In the genomic region with DNA sequence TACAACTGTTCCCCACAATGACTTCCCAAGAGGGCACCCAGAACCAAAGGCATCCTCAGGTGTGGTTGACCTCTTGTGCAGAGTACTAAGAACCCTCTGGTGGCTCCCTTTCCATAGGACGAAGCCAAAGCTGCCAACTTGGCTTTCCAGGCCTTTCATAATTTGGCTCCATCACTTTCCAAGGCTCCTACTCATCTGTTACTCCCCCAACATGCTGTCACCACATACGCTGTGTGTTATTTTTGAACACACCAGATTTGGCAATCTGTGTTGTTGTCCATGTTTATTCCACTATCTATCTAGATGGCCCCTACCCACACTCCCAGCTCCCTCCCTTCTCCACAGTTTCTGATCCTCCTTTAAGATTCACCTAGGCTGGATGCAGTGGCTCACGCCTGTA, we compare ENCODE assay signal across 26 cellular contexts. TPM values are rescaled to one million over a fixed set of nuclear protein-coding genes. Genes with fewer than 3 reads are reported as not detected.
"Had no signal": no experiment of that assay in that cellular context is flagged by ENCODE, and none has a peak within 500 bp of the region (broad histone marks: within the 10 kb centered on the region; RNA-seq: fewer than 3 reads in every experiment).

No MANE protein-coding gene starts in this region.

- ATAC-seq: activated CD4-positive, CD25-positive, alpha-beta regulatory T cell treated with anti-CD3 and anti-CD28 coated beads, Interleukin-2, amount 50 U/mL, for 24 hours; activated CD8-positive, alpha-beta T cell treated with anti-CD3 and anti-CD28 coated beads for 36 hours; activated T-cell treated with anti-CD3 and anti-CD28 coated beads, Interleukin-2, amount 50 U/mL, for 4 hours; activated T-helper 17 cell treated with anti-CD3 and anti-CD28 coated beads, Interleukin-2, amount 50 U/mL, for 72 hours; effector memory CD8-positive, alpha-beta T cell had no signal

- H3K36me3 ChIP-seq: brain microvascular endothelial cell, esophagus squamous epithelium had no signal

- H3K4me3 ChIP-seq: esophagus squamous epithelium had no signal

- H3K27ac ChIP-seq: brain microvascular endothelial cell, epithelial cell of prostate, esophagus squamous epithelium, VCaP had no signal

- H3K4me1 ChIP-seq: esophagus squamous epithelium had no signal

- DNase-seq: activated B cell treated with CpG ODN at 0.5 μM for 24 hours; activated CD4-positive, alpha-beta T cell treated with anti-CD3 and anti-CD28 coated beads for 48 hours; activated CD4-positive, alpha-beta T cell treated with anti-CD3 and anti-CD28 coated beads, Interleukin-2, amount 50 U/mL, for 1 hour; activated CD4-positive, alpha-beta T cell treated with anti-CD3 and anti-CD28 coated beads, Interleukin-2, amount 50 U/mL, for 48 hours; activated CD8-positive, alpha-beta memory T cell treated with anti-CD3 and anti-CD28 coated beads for 24 hours; activated CD8-positive, alpha-beta T cell treated with anti-CD3 and anti-CD28 coated beads for 36 hours; activated effector memory CD4-positive, alpha-beta T cell treated with Interleukin-2 at 50 U/mL for 16 hours; activated gamma-delta T cell treated with Interleukin-2 at 50 U/mL for 16 hours; activated naive CD4-positive, alpha-beta T cell treated with anti-CD3 and anti-CD28 coated beads, Interleukin-2, amount 50 U/mL, for 16 hours; activated naive CD4-positive, alpha-beta T cell treated with Interleukin-2 at 50 U/mL for 16 hours; activated T-cell treated with anti-CD3 and anti-CD28 coated beads, Interleukin-2, amount 50 U/mL, for 4 hours; amniotic stem cell; brain microvascular endothelial cell; cortex of kidney; dermis blood vessel endothelial cell; effector CD4-positive, alpha-beta T cell; effector memory CD8-positive, alpha-beta T cell; esophagus squamous epithelium; head of caudate nucleus; T-helper 2 cell had no signal

- H3K9me3 ChIP-seq: esophagus squamous epithelium had no signal

RNA-seq across cellular contexts. Expression of a gene that starts 10.2 kb away (rescaled TPM):
- total RNA-seq: activated B cell treated with CpG ODN at 0.5 μM for 24 hours; activated CD8-positive, alpha-beta T cell treated with anti-CD3 and anti-CD28 coated beads for 36 hours; activated T-helper 17 cell treated with anti-CD3 and anti-CD28 coated beads, Interleukin-2, amount 50 U/mL, for 72 hours; dermis blood vessel endothelial cell; fibroblast of villous mesenchyme; T-helper 1 cell treated with Interleukin-12 subunit alpha and Interleukin-12 subunit beta and Interleukin-4 antibody, amounts not matched to agents 30 ng/mL and 1 ng/mL, for 36 hours had no signal
